Comparison of ENCODE assay signal across 1 cellular context in the genomic region with DNA sequence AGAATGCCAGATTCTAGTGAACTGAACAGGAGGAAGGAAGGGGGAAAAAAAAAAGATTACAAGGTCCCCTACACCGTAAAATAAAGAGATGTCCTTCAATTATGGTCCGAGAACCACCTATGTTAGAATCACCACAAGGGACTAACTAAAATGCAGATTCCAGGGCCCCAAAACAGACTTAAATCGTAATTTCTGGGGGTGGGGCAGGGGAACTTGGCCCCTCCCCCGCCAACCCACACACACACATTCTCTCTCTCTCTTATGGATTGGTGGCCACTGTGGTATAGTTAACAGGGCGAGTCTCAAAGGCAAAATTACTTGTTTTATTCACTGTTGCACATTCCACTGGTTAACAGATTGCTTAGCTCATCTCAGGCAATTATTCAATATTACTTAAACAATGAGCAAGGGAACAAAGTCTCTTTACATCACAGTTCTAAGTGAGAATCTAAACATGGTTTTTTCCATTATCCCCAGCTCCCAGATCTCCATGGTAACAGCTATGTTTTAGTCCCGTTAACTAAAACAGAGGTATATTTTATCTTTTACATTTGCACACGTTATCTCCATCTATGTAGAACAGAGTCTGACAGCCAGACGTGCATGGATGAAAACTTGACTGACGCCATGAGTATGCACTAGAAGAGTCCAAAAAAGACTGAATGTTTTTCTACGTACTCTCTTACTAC.
TF ChIP-seq lines count a peak whose summit lies in the region.

No MANE protein-coding gene starts in this region.

TF ChIP-seq in GM23338, 12 proteins besides CTCF, POLR2A, EP300 and RAD21:
- TF ChIP-seq EZH2 (IDR thresholded peaks at IDR 0.05; ENCODE audit: low read depth, unreplicated experiment) (no peak), ZNF114 (CRISPR knock-in tag; IDR thresholded peaks at IDR 0.05) (no peak), CREB1 (CRISPR knock-in tag; IDR thresholded peaks at IDR 0.05; ENCODE audit: low read depth) (no peak), STAT1 (IDR thresholded peaks at IDR 0.05; ENCODE audit: unreplicated experiment) (no peak), JUNB (IDR thresholded peaks at IDR 0.05; ENCODE audit: unreplicated experiment) (no peak)
